Comparison of ENCODE assay signal across 9 cellular contexts in genomic region chr16:3774156-3774767, GRCh38. TPM values are rescaled to one million over a fixed set of nuclear protein-coding genes. Genes with fewer than 3 reads are reported as not detected.
A peak's percentile ranks its signal among the peaks of the same experiment; 100 is the strongest.
DNase-seq lines count a peak whose midpoint lies in the region; ATAC-seq and TF ChIP-seq lines count a peak whose summit lies in the region.
"Had no signal": no experiment of that assay in that cellular context is flagged by ENCODE, and none has a peak within 500 bp of the region (broad histone marks: within the 10 kb centered on the region; RNA-seq: fewer than 3 reads in every experiment).

No MANE protein-coding gene starts in this region.

- ATAC-seq in activated T-helper 17 cell treated with anti-CD3 and anti-CD28 coated beads, Interleukin-2, amount 50 U/mL, for 72 hours (replicated peaks), result no peak
- ATAC-seq in gastrocnemius medialis, result peak; percentile 60 to 67
- no peak for ATAC-seq in HG03520 (IDR thresholded peaks at IDR 0.05; ENCODE audit: unreplicated experiment)
- no peak for ATAC-seq in GM19463 (IDR thresholded peaks at IDR 0.05; ENCODE audit: unreplicated experiment)

- TF ChIP-seq CTCF in glutamatergic neuron (IDR thresholded peaks at IDR 0.05; ENCODE audit: partially characterized antibody, unreplicated experiment), result no peak
- no peak for TF ChIP-seq CTCF in gastrocnemius medialis (IDR thresholded peaks at IDR 0.05 in 4 of 5, conservative IDR thresholded peaks at IDR 0.05 in 1 of 5)

- H3K4me3 ChIP-seq in gastrocnemius medialis, result no peak overlapping the region

- peak; percentile 36 for DNase-seq in DMS153 treated with DMSO at 0.1 percent for 48 hours (lab: John Stamatoyannopoulos, UW; ENCODE audit: unreplicated experiment)
- no peak for DNase-seq in DMS153 (lab: John Stamatoyannopoulos, UW)
- no peak for DNase-seq in glutamatergic neuron
- DNase-seq in gastrocnemius medialis, result peak; percentile 47 to 54
- no peak for DNase-seq in GF-D8 (lab: John Stamatoyannopoulos, UW)
- DNase-seq: T-helper 9 cell had no signal

- peak overlapping the region; percentile 31 for H3K27ac Mint-ChIP-seq in activated T-helper 17 cell treated with anti-CD3 and anti-CD28 coated beads, Interleukin-2, amount 50 U/mL, for 72 hours
- H3K27ac Mint-ChIP-seq in glutamatergic neuron (ENCODE audit: unreplicated experiment), result peak overlapping the region; percentile 0

- H3K4me1 ChIP-seq in gastrocnemius medialis, result peaks cover 33 to 43% of the 10 kb centered on the region in 2 donors

- TF ChIP-seq POLR2A in gastrocnemius medialis (IDR thresholded peaks at IDR 0.05), result no peak

- peak overlapping the region; percentile 3 to 76 (median 52) for H3K27ac ChIP-seq in gastrocnemius medialis

- in situ Hi-C loops in gastrocnemius medialis (cut with MboI; ENCODE audit: low sequenced_read_pairs in 4 of 4), result no loop called here

- intact Hi-C loops in gastrocnemius medialis (cut with DNase I; ENCODE audit: low total_unique reads), result no loop called here

- no peaks in the 10 kb centered on the region for H3K27me3 ChIP-seq in gastrocnemius medialis

- no peaks in the 10 kb centered on the region for H3K9me3 ChIP-seq in gastrocnemius medialis

- H3K4me3 Mint-ChIP-seq in activated T-helper 17 cell treated with anti-CD3 and anti-CD28 coated beads, Interleukin-2, amount 50 U/mL, for 72 hours, result no peak overlapping the region
- no peak overlapping the region for H3K4me3 Mint-ChIP-seq in glutamatergic neuron (ENCODE audit: unreplicated experiment)

- H3K36me3 ChIP-seq in gastrocnemius medialis, result peaks cover 4 to 60% of the 10 kb centered on the region in 2 donors

- no peaks in the 10 kb centered on the region for H3K9me3 Mint-ChIP-seq in activated T-helper 17 cell treated with anti-CD3 and anti-CD28 coated beads, Interleukin-2, amount 50 U/mL, for 72 hours
- peaks cover 14% of the 10 kb centered on the region for H3K9me3 Mint-ChIP-seq in glutamatergic neuron (ENCODE audit: unreplicated experiment)

- H3K4me1 Mint-ChIP-seq in activated T-helper 17 cell treated with anti-CD3 and anti-CD28 coated beads, Interleukin-2, amount 50 U/mL, for 72 hours, result no peaks in the 10 kb centered on the region
- peaks cover 12% of the 10 kb centered on the region for H3K4me1 Mint-ChIP-seq in glutamatergic neuron (ENCODE audit: low read depth, unreplicated experiment)

- no peaks in the 10 kb centered on the region for H3K27me3 Mint-ChIP-seq in activated T-helper 17 cell treated with anti-CD3 and anti-CD28 coated beads, Interleukin-2, amount 50 U/mL, for 72 hours
- peaks cover 3% of the 10 kb centered on the region for H3K27me3 Mint-ChIP-seq in glutamatergic neuron (ENCODE audit: unreplicated experiment)

- peaks cover 99% of the 10 kb centered on the region for H3K36me3 Mint-ChIP-seq in activated T-helper 17 cell treated with anti-CD3 and anti-CD28 coated beads, Interleukin-2, amount 50 U/mL, for 72 hours (ENCODE audit: low read depth)
- H3K36me3 Mint-ChIP-seq in glutamatergic neuron (ENCODE audit: unreplicated experiment), result no peaks in the 10 kb centered on the region

RNA-seq across cellular contexts. Expression of gene TRAP1, which starts 56.9 kb away (rescaled TPM):
- total RNA-seq in activated T-helper 17 cell treated with anti-CD3 and anti-CD28 coated beads, Interleukin-2, amount 50 U/mL, for 72 hours, result 100 to 1,000 TPM; 124 to 238 TPM
- total RNA-seq in glutamatergic neuron (ENCODE audit: unreplicated experiment) (97.3 TPM), gastrocnemius medialis (100 to 1,000 TPM; 103 to 140 (median 122) TPM)

Comparison
In these comparisons a context has a peak if more than half of its experiments do, and no peak if none do; other contexts are left out.
1. DNase-seq: peak in DMS153 treated with DMSO at 0.1 percent for 48 hours (single experiment) and gastrocnemius medialis (2 of 2); none in DMS153 (single experiment), glutamatergic neuron (single experiment) and GF-D8 (single experiment).
2. ATAC-seq: peak in gastrocnemius medialis (2 of 2); none in activated T-helper 17 cell treated with anti-CD3 and anti-CD28 coated beads, Interleukin-2, amount 50 U/mL, for 72 hours (single experiment), HG03520 (single experiment) and GM19463 (single experiment).